ENCODE assay signal across 1 cellular context in genomic region chr5:14444161-14444560, GRCh38.
TF ChIP-seq lines count a peak whose summit lies in the region.

No MANE protein-coding gene starts in this region.

TF ChIP-seq in neural cell, 6 proteins besides CTCF, POLR2A, EP300 and RAD21 (continued from another document):
- no peak for TF ChIP-seq REST (IDR thresholded peaks at IDR 0.05; ENCODE audit: borderline replicate concordance)
- no peak for TF ChIP-seq MXI1 (conservative IDR thresholded peaks at IDR 0.05; ENCODE audit: poor library complexity, severe bottlenecking)
- TF ChIP-seq POLR2AphosphoS5 (IDR thresholded peaks at IDR 0.05): no peak
